18 cellular contexts compared by ENCODE assay signal in genomic region chr17:40921026-40921425, GRCh38. TPM values are rescaled to one million over a fixed set of nuclear protein-coding genes. Genes with fewer than 3 reads are reported as not detected.
DNase-seq lines count a peak whose midpoint lies in the region; ATAC-seq, FAIRE-seq and TF ChIP-seq lines count a peak whose summit lies in the region.
"Had no signal": no experiment of that assay in that cellular context is flagged by ENCODE, and none has a peak within 500 bp of the region (broad histone marks: within the 10 kb centered on the region; RNA-seq: fewer than 3 reads in every experiment).

No MANE protein-coding gene starts in this region.

- H3K4me2 ChIP-seq in HCT116 (ENCODE audit: low read length), result peak overlapping the region; percentile 15; the same call in 1 of the 2 replicates
- no peak overlapping the region for H3K4me2 ChIP-seq in trophoblast cell (ENCODE audit: low read length)

- H3K27ac Mint-ChIP-seq in type B pancreatic cell, result peak overlapping the region; percentile 71
- H3K27ac Mint-ChIP-seq: CD8-positive, alpha-beta T cell had no signal

- H3K4me3 Mint-ChIP-seq in type B pancreatic cell, result no peak overlapping the region
- H3K4me3 Mint-ChIP-seq: CD8-positive, alpha-beta T cell had no signal

- POLR2A ChIA-PET in HCT116 (lab: Charles Lee), result no interaction called here

- CTCF ChIA-PET in HCT116 (lab: Charles Lee), result no interaction called here

- 0 out of 2 replicates have a peak overlapping the region, but pooled peaks have one; percentile 69 for H3K27ac ChIP-seq in HCT116 (ENCODE audit: low read depth, low read length)
- H3K27ac ChIP-seq in pancreas, result no peak overlapping the region
- no peak overlapping the region for H3K27ac ChIP-seq in trophoblast cell (ENCODE audit: low read depth, low read length)
- H3K27ac ChIP-seq: HL-60 had no signal

- H2AFZ ChIP-seq in HCT116 (ENCODE audit: low read depth, low read length, poor library complexity, severe bottlenecking) (no peak overlapping the region), trophoblast cell (ENCODE audit: insufficient read depth, low read length, poor library complexity) (no peak overlapping the region)

- peaks cover 6% of the 10 kb centered on the region for H3K79me1 ChIP-seq in trophoblast cell (ENCODE audit: low read length)

- H3K9me3 ChIP-seq in HCT116 (ENCODE audit: control insufficient read depth in 1 of 2, insufficient read depth in 1 of 2, low read depth in 1 of 2, low read length in 2 of 2) (no peaks in the 10 kb centered on the region), pancreas (no peaks in the 10 kb centered on the region), trophoblast cell (ENCODE audit: insufficient read depth, low read depth, low read length) (no peaks in the 10 kb centered on the region)
- H3K9me3 ChIP-seq: BLaER1 treated with 17β-estradiol and CSF1 and Interleukin-3, amounts not matched to agents 10 nM and 100 nM had no signal

- H3K23ac ChIP-seq in trophoblast cell (ENCODE audit: low read length), result no peak overlapping the region

- H4K8ac ChIP-seq in trophoblast cell (ENCODE audit: low read depth, low read length), result no peak overlapping the region

- TF ChIP-seq CTCF in HCT116 (IDR thresholded peaks at IDR 0.05 in 2 of 3, conservative IDR thresholded peaks at IDR 0.05 in 1 of 3; ENCODE audit: borderline replicate concordance in 1 of 3, insufficient read depth in 1 of 3, low read depth in 2 of 3, low read length in 2 of 3) (no peak), fibroblast of mammary gland (conservative IDR thresholded peaks at IDR 0.05; ENCODE audit: control insufficient read depth, insufficient read depth, low read depth, low read length) (no peak), type B pancreatic cell (conservative IDR thresholded peaks at IDR 0.05) (no peak), pancreas (IDR thresholded peaks at IDR 0.05) (no peak)

- H3K4me1 Mint-ChIP-seq in type B pancreatic cell (ENCODE audit: unreplicated experiment), result peaks cover 7% of the 10 kb centered on the region

- H4K91ac ChIP-seq in trophoblast cell (ENCODE audit: low read depth, low read length), result no peak overlapping the region

- H2BK5ac ChIP-seq in trophoblast cell (ENCODE audit: low read depth, low read length, poor library complexity), result no peak overlapping the region

- no peak overlapping the region for H3K14ac ChIP-seq in trophoblast cell (ENCODE audit: low read length)

- 79 to 80% methylated on average over 2 of the region's 2 CpGs for WGBS in pancreas, 2 donors
- no CpG with 5 or more reads among the region's 2 CpGs for WGBS in trophoblast cell (ENCODE audit: extremely low coverage, insufficient coverage, insufficient read length)

- no peak overlapping the region for H3K18ac ChIP-seq in trophoblast cell (ENCODE audit: low read length)

- TF ChIP-seq RAD21 in HCT116 (IDR thresholded peaks at IDR 0.05; ENCODE audit: low read depth), result no peak

- H3K9me2 ChIP-seq in HCT116 (ENCODE audit: insufficient read depth), result no peaks in the 10 kb centered on the region

- H3K4me3 ChIP-seq in HCT116 (replicated peaks in 1 of 2; ENCODE audit: low read depth in 1 of 2, low read length in 2 of 2), result no peak overlapping the region
- H3K4me3 ChIP-seq in fibroblast of mammary gland (ENCODE audit: control insufficient read depth, low read depth, low read length), result no peak overlapping the region
- no peak overlapping the region for H3K4me3 ChIP-seq in pancreas
- no peak overlapping the region for H3K4me3 ChIP-seq in trophoblast cell (ENCODE audit: low read depth, low read length)
- H3K4me3 ChIP-seq: BLaER1 treated with 17β-estradiol and CSF1 and Interleukin-3, amounts not matched to agents 10 nM and 100 nM had no signal

- TF ChIP-seq POLR2A in HCT116 (IDR thresholded peaks at IDR 0.05; ENCODE audit: borderline replicate concordance, extremely low read depth, insufficient read depth, insufficient read length), result no peak

- no peaks in the 10 kb centered on the region for H4K20me1 ChIP-seq in HCT116 (ENCODE audit: insufficient read depth)
- H4K20me1 ChIP-seq: BLaER1 treated with 17β-estradiol and CSF1 and Interleukin-3, amounts not matched to agents 10 nM and 100 nM had no signal

- no peaks in the 10 kb centered on the region for H3K27me3 Mint-ChIP-seq in type B pancreatic cell

- H2BK12ac ChIP-seq in trophoblast cell (ENCODE audit: low read length), result no peak overlapping the region

- DNase-seq in HCT116 (ENCODE audit: low read depth, low spot score) (no peak), RKO (ENCODE audit: low spot score) (peak; percentile 13), fibroblast of mammary gland (ENCODE audit: low read depth) (peak; percentile 39), type B pancreatic cell (ENCODE audit: extremely low spot score, unreplicated experiment) (no peak), pancreas (no peak), NCI-H1694 (lab: John Stamatoyannopoulos, UW) (no peak), trophoblast cell (no peak)
- DNase-seq: CD8-positive, alpha-beta T cell; NCI-H187; NCI-H226; NCI-H524; SW 1271 had no signal

- no peak for FAIRE-seq in pancreas (lab: Jason Lieb, UNC)
- FAIRE-seq: GM12892, GM18507 had no signal

- no peak overlapping the region for H2BK120ac ChIP-seq in trophoblast cell (ENCODE audit: insufficient read depth, low read length, poor library complexity)

- H3K9me3 Mint-ChIP-seq in type B pancreatic cell, result no peaks in the 10 kb centered on the region
- H3K9me3 Mint-ChIP-seq: CD8-positive, alpha-beta T cell had no signal

- H3K27me3 ChIP-seq in HCT116 (ENCODE audit: insufficient read depth, low read length) (no peaks in the 10 kb centered on the region), pancreas (peaks cover 0 to 6% (median 0%) of the 10 kb centered on the region in 4 donors), trophoblast cell (ENCODE audit: insufficient read depth, low read length) (no peaks in the 10 kb centered on the region)
- H3K27me3 ChIP-seq: BLaER1 treated with 17β-estradiol and CSF1 and Interleukin-3, amounts not matched to agents 10 nM and 100 nM had no signal

- ATAC-seq in HCT116 (no peak), pancreas (no peak)
- ATAC-seq: CD8-positive, alpha-beta T cell had no signal

- H3K9ac ChIP-seq in HCT116 (ENCODE audit: low read length) (no peak overlapping the region; the same call in 1 of the 2 replicates), trophoblast cell (ENCODE audit: low read length) (no peak overlapping the region)

- H4K12ac ChIP-seq in trophoblast cell (ENCODE audit: low read depth, low read length), result no peak overlapping the region

- H3K36me3 ChIP-seq in HCT116 (ENCODE audit: control insufficient read depth in 1 of 2, insufficient read depth in 2 of 2, low read length in 2 of 2) (peaks cover 0 to 6% of the 10 kb centered on the region in 2 experiments; a peak in 1 of 4 replicates), pancreas (no peaks in the 10 kb centered on the region), trophoblast cell (ENCODE audit: control insufficient read depth in 1 of 2, insufficient read depth in 2 of 2, low read length in 2 of 2) (peaks cover 2% of the 10 kb centered on the region in 2 experiments)
- H3K36me3 ChIP-seq: BLaER1 treated with 17β-estradiol and CSF1 and Interleukin-3, amounts not matched to agents 10 nM and 100 nM had no signal

- H3K4me1 ChIP-seq in HCT116 (ENCODE audit: control insufficient read depth in 1 of 2, insufficient read depth in 2 of 2, low read length in 2 of 2) (peaks cover 25 to 47% of the 10 kb centered on the region in 2 experiments), pancreas (peaks cover 0 to under 1% (median 0%) of the 10 kb centered on the region in 3 donors), trophoblast cell (ENCODE audit: control insufficient read depth in 1 of 2, insufficient read depth in 2 of 2, low read length in 2 of 2) (peaks cover 4 to 8% of the 10 kb centered on the region in 2 experiments)

- no TSS peak for BruUV-seq in HCT116 (replicated peaks; lab: Mats Ljungman, UMichigan)

- intact Hi-C loops in HCT116 (cut with micrococcal nuclease), result no loop called here
- intact Hi-C loops in pancreas (cut with DNase I), result no loop called here

- H3K79me2 ChIP-seq in HCT116 (ENCODE audit: insufficient read depth, low read length) (no peaks in the 10 kb centered on the region), trophoblast cell (ENCODE audit: control insufficient read depth, insufficient read depth, low read length, poor library complexity) (no peaks in the 10 kb centered on the region)

- RAD21 ChIA-PET in HCT116 (lab: Charles Lee; ENCODE audit: low non-redundant PET in 1 of 2, low total read pairs in 2 of 2, uncharacterized antibody in 2 of 2, unreplicated experiment in 2 of 2), result no interaction called here

- H2AK5ac ChIP-seq in trophoblast cell (ENCODE audit: low read length), result no peak overlapping the region

- H3K4ac ChIP-seq in trophoblast cell (ENCODE audit: low read depth, low read length), result no peak overlapping the region

- peaks cover 4% of the 10 kb centered on the region for H3K36me3 Mint-ChIP-seq in type B pancreatic cell
- H3K36me3 Mint-ChIP-seq: CD8-positive, alpha-beta T cell had no signal

TF ChIP-seq in HCT116, 20 proteins besides CTCF, POLR2A, EP300 and RAD21 (continues in another document):
- TF ChIP-seq JUND (IDR thresholded peaks at IDR 0.05), result no peak
- no peak for TF ChIP-seq EZH2phosphoT487 (IDR thresholded peaks at IDR 0.05; ENCODE audit: borderline replicate concordance)

RNA-seq across cellular contexts. Expression of gene KRT23, which starts 16.4 kb away (rescaled TPM):
- total RNA-seq in HCT116 (2021; ENCODE audit: unreplicated experiment) (19.0 TPM), type B pancreatic cell (ENCODE audit: low replicate concordance) (49.7 and 464 TPM in 2 replicates), pancreas (10 to 100 TPM in 2 of 6 donors, 1 to 10 TPM in 1, under 1 TPM in 3; 0.78 to 17.7 (median 1.1) TPM)
- 19.4 and 19.7 TPM in 2 replicates for polyA plus RNA-seq in HCT116 (2012)
- 1 to 10 TPM in 1 of 2 donors, under 1 TPM in 1; 0.59 to 7.6 TPM for polyA plus RNA-seq in pancreas
- 142 and 146 TPM in 2 replicates for polyA plus RNA-seq in trophoblast cell (2013)
- total RNA-seq: CD8-positive, alpha-beta T cell; H4; SK-MEL-5 had no signal

RNA-seq across cellular contexts. Expression of gene KRT20, which starts 36.0 kb away (rescaled TPM):
- 1.5 TPM for total RNA-seq in HCT116 (2021; ENCODE audit: unreplicated experiment)
- 0.40 and 0.49 TPM in 2 replicates for polyA plus RNA-seq in HCT116 (2012)
- 13.0 and 41.9 TPM in 2 replicates for total RNA-seq in type B pancreatic cell (ENCODE audit: low replicate concordance)
- total RNA-seq in pancreas, result under 1 TPM in 1 of 6 donors, not detected in 5; 0.63 TPM
- polyA plus RNA-seq in pancreas, result under 1 TPM in 1 of 2 donors, not detected in 1; 0.46 TPM
- polyA plus RNA-seq in trophoblast cell (2013), result not detected in 2 replicates
- total RNA-seq: CD8-positive, alpha-beta T cell; H4; SK-MEL-5 had no signal

RNA-seq across cellular contexts. Expression of gene KRT39, which starts 45.7 kb away (rescaled TPM):
- not detected for total RNA-seq in HCT116 (2021; ENCODE audit: unreplicated experiment)
- polyA plus RNA-seq in HCT116 (2012), result 0.09 and 0.10 TPM in 2 replicates
- total RNA-seq in type B pancreatic cell (ENCODE audit: low replicate concordance), result 0.70 and 1.0 TPM in 2 replicates
- total RNA-seq in pancreas, result not detected
- polyA plus RNA-seq in pancreas, result not detected
- not detected in 2 replicates for polyA plus RNA-seq in trophoblast cell (2013)
- total RNA-seq: CD8-positive, alpha-beta T cell; H4; SK-MEL-5 had no signal

RNA-seq across cellular contexts. Expression of gene KRT12, which starts 54.0 kb away (rescaled TPM):
- total RNA-seq in HCT116 (2021; ENCODE audit: unreplicated experiment), result not detected
- 0.08 and 0.20 TPM in 2 replicates for polyA plus RNA-seq in HCT116 (2012)
- total RNA-seq in type B pancreatic cell (ENCODE audit: low replicate concordance), result not detected in 2 replicates
- total RNA-seq in pancreas, result not detected
- not detected for polyA plus RNA-seq in pancreas
- polyA plus RNA-seq in trophoblast cell (2013), result not detected in 2 replicates
- total RNA-seq: CD8-positive, alpha-beta T cell; H4 had no signal

Comparison
In these comparisons a context has a peak if more than half of its experiments do, and no peak if none do; other contexts are left out.
1. DNase-seq: peak in RKO (single experiment) and fibroblast of mammary gland (single experiment); none in HCT116 (single experiment), type B pancreatic cell (single experiment), pancreas (0 of 6), NCI-H1694 (single experiment) and trophoblast cell (0 of 2).